Comparison of ENCODE assay signal across 20 cellular contexts in the genomic region with DNA sequence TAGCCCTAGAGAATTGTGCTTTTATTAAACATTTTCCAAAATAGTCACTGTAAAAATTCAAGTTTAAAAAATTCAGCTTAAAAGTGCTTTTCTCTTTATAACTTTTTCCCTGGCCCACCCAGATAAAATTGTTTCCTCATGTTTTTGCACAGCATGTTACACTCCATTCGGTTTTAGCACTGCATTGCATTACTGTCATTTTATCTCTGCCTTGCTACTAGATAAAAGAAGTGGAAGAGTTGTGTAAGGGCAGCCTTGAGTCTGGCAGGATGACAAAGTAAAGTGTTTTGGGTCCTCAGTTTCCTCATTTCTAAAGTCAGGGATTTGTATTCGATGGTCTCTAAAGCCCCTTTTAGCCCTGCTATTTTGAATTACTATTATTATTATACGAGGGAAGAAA.
"Had no signal": no experiment of that assay in that cellular context is flagged by ENCODE, and none has a peak within 500 bp of the region (broad histone marks: within the 10 kb centered on the region; RNA-seq: fewer than 3 reads in every experiment).

No MANE protein-coding gene starts in this region.

- H3K4me3 Mint-ChIP-seq: activated CD4-positive, alpha-beta T cell treated with anti-CD3 and anti-CD28 coated beads for 36 hours; activated CD8-positive, alpha-beta memory T cell treated with anti-CD3 and anti-CD28 coated beads, Interleukin-2, amount 10 ng/mL, durations not matched to agents 7 days and 5 days; activated T-cell treated with anti-CD3 and anti-CD28 coated beads, Interleukin-2, amount 50 U/mL, for 4 hours; T-helper 2 cell treated with Interferon-gamma antibody and Interleukin-4, amounts not matched to agents 5 μg/mL and 100 μg/mL, for 36 hours; WTC11 had no signal

- H3K4me3 ChIP-seq: body of pancreas, dorsolateral prefrontal cortex, lung, stomach, vagina had no signal

- H3K27me3 Mint-ChIP-seq: activated CD4-positive, alpha-beta T cell treated with anti-CD3 and anti-CD28 coated beads for 36 hours; activated CD8-positive, alpha-beta memory T cell treated with anti-CD3 and anti-CD28 coated beads, Interleukin-2, amount 10 ng/mL, durations not matched to agents 7 days and 5 days; progenitor cell of endocrine pancreas had no signal

- H3K27ac ChIP-seq: body of pancreas, epithelial cell of prostate, stomach, vagina had no signal

- ATAC-seq: activated CD4-positive, alpha-beta T cell treated with anti-CD3 and anti-CD28 coated beads for 36 hours; activated CD8-positive, alpha-beta memory T cell treated with anti-CD3 and anti-CD28 coated beads, Interleukin-2, amount 10 ng/mL, durations not matched to agents 7 days and 5 days; activated T-cell treated with anti-CD3 and anti-CD28 coated beads, Interleukin-2, amount 50 U/mL, for 4 hours; body of pancreas; left lobe of liver; WTC11 had no signal

- H3K9me3 Mint-ChIP-seq: activated T-cell treated with anti-CD3 and anti-CD28 coated beads, Interleukin-2, amount 50 U/mL, for 4 hours; T-helper 2 cell treated with Interferon-gamma antibody and Interleukin-4, amounts not matched to agents 5 μg/mL and 100 μg/mL, for 36 hours; WTC11 had no signal

- DNase-seq: activated CD4-positive, alpha-beta T cell treated with anti-CD3 and anti-CD28 coated beads for 36 hours; activated CD4-positive, alpha-beta T cell treated with anti-CD3 and anti-CD28 coated beads, Interleukin-2, amount 50 U/mL, for 48 hours; activated CD8-positive, alpha-beta memory T cell treated with anti-CD3 and anti-CD28 coated beads, Interleukin-2, amount 10 ng/mL, durations not matched to agents 7 days and 5 days; activated effector memory CD4-positive, alpha-beta T cell treated with Interleukin-2 at 50 U/mL for 16 hours; activated naive CD4-positive, alpha-beta T cell treated with anti-CD3 and anti-CD28 coated beads, Interleukin-2, amount 50 U/mL, for 16 hours; activated T-cell treated with anti-CD3 and anti-CD28 coated beads, Interleukin-2, amount 50 U/mL, for 4 hours; body of pancreas; caudate nucleus; dorsolateral prefrontal cortex; head of caudate nucleus; kidney; stomach; trophoblast cell had no signal

- H3K27me3 ChIP-seq: body of pancreas, dorsolateral prefrontal cortex, stomach, vagina had no signal

- H3K4me1 ChIP-seq: body of pancreas, stomach, vagina had no signal

- H3K27ac Mint-ChIP-seq: activated CD4-positive, alpha-beta T cell treated with anti-CD3 and anti-CD28 coated beads for 36 hours; activated CD8-positive, alpha-beta memory T cell treated with anti-CD3 and anti-CD28 coated beads, Interleukin-2, amount 10 ng/mL, durations not matched to agents 7 days and 5 days; progenitor cell of endocrine pancreas; T-helper 2 cell treated with Interferon-gamma antibody and Interleukin-4, amounts not matched to agents 5 μg/mL and 100 μg/mL, for 36 hours; WTC11 had no signal

- H3K4me1 Mint-ChIP-seq: activated CD8-positive, alpha-beta memory T cell treated with anti-CD3 and anti-CD28 coated beads, Interleukin-2, amount 10 ng/mL, durations not matched to agents 7 days and 5 days; WTC11 had no signal

- H3K9me3 ChIP-seq: body of pancreas, stomach, vagina had no signal
